14 cellular contexts compared by ENCODE assay signal in the genomic region with DNA sequence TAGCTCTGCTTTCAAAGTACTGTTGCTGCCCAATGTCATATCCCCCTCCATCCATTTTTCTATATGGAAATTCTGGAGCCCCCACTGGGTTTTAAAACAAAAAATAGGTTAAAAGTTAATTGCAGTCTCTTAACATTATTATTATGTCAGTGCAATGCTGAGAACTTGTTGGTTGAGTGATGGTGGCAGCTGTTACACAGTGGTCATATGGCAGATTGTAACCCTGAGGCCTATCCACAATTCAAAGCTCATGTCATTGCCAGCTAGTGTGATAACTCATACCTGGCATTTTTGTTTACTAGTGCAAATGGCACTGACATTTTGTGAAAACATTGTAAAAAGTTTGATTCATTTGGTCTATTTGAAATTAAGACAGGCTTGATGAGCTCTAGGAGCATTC.
A peak's percentile ranks its signal among the peaks of the same experiment; 100 is the strongest.
DNase-seq lines count a peak whose midpoint lies in the region.
"Had no signal": no experiment of that assay in that cellular context is flagged by ENCODE, and none has a peak within 500 bp of the region (broad histone marks: within the 10 kb centered on the region; RNA-seq: fewer than 3 reads in every experiment).

No MANE protein-coding gene starts in this region.

- DNase-seq in NCI-H146 (lab: John Stamatoyannopoulos, UW) (peak; percentile 19), NCI-H146 treated with DMSO at 0.1 percent for 48 hours (lab: John Stamatoyannopoulos, UW; ENCODE audit: unreplicated experiment) (no peak), NCI-H524 treated with DMSO at 0.1 percent for 48 hours (lab: John Stamatoyannopoulos, UW) (peak; percentile 9), SJCRH30 (peak; percentile 75 to 88), OCI-M1 (lab: John Stamatoyannopoulos, UW) (no peak), cerebellum (ENCODE audit: low spot score) (no peak)
- DNase-seq: C1 segment of cervical spinal cord; Calu3; CD4-positive, alpha-beta memory T cell; COR-L47; DND-41; GM23248; H7; HCEC 1CT had no signal

- H3K4me1 ChIP-seq in SJCRH30: peaks cover 7% of the 10 kb centered on the region

- H3K27ac ChIP-seq in SJCRH30: no peak overlapping the region
- H3K27ac ChIP-seq: GM23248 had no signal

- no peaks in the 10 kb centered on the region for H3K27me3 ChIP-seq in SJCRH30

- H3K4me3 ChIP-seq in SJCRH30: no peak overlapping the region
- H3K4me3 ChIP-seq: GM23248 had no signal

- H3K9me3 ChIP-seq in SJCRH30 (replicated peaks): peaks cover 4% of the 10 kb centered on the region; the same call in 1 of the 2 replicates

- no peaks in the 10 kb centered on the region for H3K36me3 ChIP-seq in SJCRH30

Comparison
In these comparisons a context has a peak if more than half of its experiments do, and no peak if none do; other contexts are left out.
1. DNase-seq: peak in NCI-H146 (single experiment), NCI-H524 treated with DMSO at 0.1 percent for 48 hours (single experiment) and SJCRH30 (2 of 2); none in NCI-H146 treated with DMSO at 0.1 percent for 48 hours (single experiment), OCI-M1 (single experiment) and cerebellum (single experiment).